Comparison of ENCODE assay signal across 9 cellular contexts in genomic region chr6:28589952-28590340, GRCh38.
DNase-seq lines count a peak whose midpoint lies in the region; ATAC-seq, FAIRE-seq and TF ChIP-seq lines count a peak whose summit lies in the region.
"Had no signal": no experiment of that assay in that cellular context is flagged by ENCODE, and none has a peak within 500 bp of the region (broad histone marks: within the 10 kb centered on the region; RNA-seq: fewer than 3 reads in every experiment).

No MANE protein-coding gene starts in this region.

- H3K4me1 Mint-ChIP-seq in activated T-helper 17 cell treated with anti-CD3 and anti-CD28 coated beads, Interleukin-2, amount 50 U/mL, for 72 hours: peaks cover 14% of the 10 kb centered on the region

- peaks cover 74% of the 10 kb centered on the region for H3K27me3 Mint-ChIP-seq in activated T-helper 17 cell treated with anti-CD3 and anti-CD28 coated beads, Interleukin-2, amount 50 U/mL, for 72 hours

- no peak overlapping the region for H3K27ac Mint-ChIP-seq in activated T-helper 17 cell treated with anti-CD3 and anti-CD28 coated beads, Interleukin-2, amount 50 U/mL, for 72 hours

- H3K36me3 ChIP-seq in cardiac muscle cell: no peaks in the 10 kb centered on the region
- no peaks in the 10 kb centered on the region for H3K36me3 ChIP-seq in iPS DF 6.9 (ENCODE audit: control insufficient read depth, insufficient read depth, low read length)
- no peaks in the 10 kb centered on the region for H3K36me3 ChIP-seq in gastrocnemius medialis

- in situ Hi-C loops in gastrocnemius medialis (cut with MboI; ENCODE audit: low sequenced_read_pairs in 4 of 4): no loop called here

- no peaks in the 10 kb centered on the region for H3K9me3 ChIP-seq in cardiac muscle cell (ENCODE audit: low read depth)
- no peaks in the 10 kb centered on the region for H3K9me3 ChIP-seq in iPS DF 6.9 (ENCODE audit: control insufficient read depth, insufficient read depth, low read length)
- no peaks in the 10 kb centered on the region for H3K9me3 ChIP-seq in gastrocnemius medialis

- FAIRE-seq in urothelium cell line (lab: Jason Lieb, UNC): no peak

- H3K27me3 ChIP-seq in cardiac muscle cell (no peaks in the 10 kb centered on the region), iPS DF 6.9 (ENCODE audit: control insufficient read depth, insufficient read depth, low read length) (no peaks in the 10 kb centered on the region), gastrocnemius medialis (peaks cover 36 to 48% (median 46%) of the 10 kb centered on the region in 3 donors)

- intact Hi-C loops in Right ventricle myocardium inferior (cut with DNase I) (no loop called here), gastrocnemius medialis (cut with DNase I; ENCODE audit: low total_unique reads) (no loop called here)

- ATAC-seq in Right ventricle myocardium inferior: no peak
- no peak for ATAC-seq in activated T-helper 17 cell treated with anti-CD3 and anti-CD28 coated beads, Interleukin-2, amount 50 U/mL, for 72 hours (replicated peaks)
- ATAC-seq in gastrocnemius medialis: no peak
- no peak for ATAC-seq in HG03354 (IDR thresholded peaks at IDR 0.05; ENCODE audit: poor library complexity, severe bottlenecking, unreplicated experiment)

- H3K4me3 Mint-ChIP-seq in activated T-helper 17 cell treated with anti-CD3 and anti-CD28 coated beads, Interleukin-2, amount 50 U/mL, for 72 hours: peak overlapping the region; percentile 36

- WGBS in iPS DF 6.9 (ENCODE audit: insufficient coverage, insufficient read length): no CpG with 5 or more reads among the region's 21 CpGs

- H3K27ac ChIP-seq in cardiac muscle cell (no peak overlapping the region), iPS DF 6.9 (ENCODE audit: low read length) (no peak overlapping the region), gastrocnemius medialis (no peak overlapping the region)

- H3K4me1 ChIP-seq in cardiac muscle cell (ENCODE audit: low read depth): peaks cover 15% of the 10 kb centered on the region
- H3K4me1 ChIP-seq in iPS DF 6.9 (ENCODE audit: control insufficient read depth, insufficient read depth, low read length): no peaks in the 10 kb centered on the region; the same call in 1 of the 2 replicates
- no peaks in the 10 kb centered on the region for H3K4me1 ChIP-seq in gastrocnemius medialis

- H3K9me3 Mint-ChIP-seq in activated T-helper 17 cell treated with anti-CD3 and anti-CD28 coated beads, Interleukin-2, amount 50 U/mL, for 72 hours: peaks cover 11% of the 10 kb centered on the region

- H3K4me3 ChIP-seq in cardiac muscle cell: peak overlapping the region; percentile 28
- H3K4me3 ChIP-seq in iPS DF 6.9 (ENCODE audit: low read length): peak overlapping the region; percentile 42; the same call in 1 of the 2 replicates
- H3K4me3 ChIP-seq in gastrocnemius medialis: no peak overlapping the region

- TF ChIP-seq POLR2A in gastrocnemius medialis (IDR thresholded peaks at IDR 0.05): no peak

- no peak for TF ChIP-seq CTCF in cardiac muscle cell (IDR thresholded peaks at IDR 0.05; ENCODE audit: low read depth, low read length)
- TF ChIP-seq CTCF in gastrocnemius medialis (IDR thresholded peaks at IDR 0.05 in 4 of 5, conservative IDR thresholded peaks at IDR 0.05 in 1 of 5): no peak

- H3K36me3 Mint-ChIP-seq in activated T-helper 17 cell treated with anti-CD3 and anti-CD28 coated beads, Interleukin-2, amount 50 U/mL, for 72 hours (ENCODE audit: low read depth): peaks cover 23% of the 10 kb centered on the region

- DNase-seq in cardiac muscle cell (ENCODE audit: low read depth in 1 of 2, low spot score in 1 of 2) (no peak), Right ventricle myocardium inferior (ENCODE audit: missing footprints) (no peak), iPS DF 6.9 (ENCODE audit: low read depth, low spot score) (no peak), urothelium cell line (ENCODE audit: low spot score) (peak; percentile 4), gastrocnemius medialis (no peak), NCI-H2196 (lab: John Stamatoyannopoulos, UW; ENCODE audit: unreplicated experiment) (no peak)
- DNase-seq: activated gamma-delta T cell had no signal

Comparison
In these comparisons a context has a peak if more than half of its experiments do, and no peak if none do; other contexts are left out.
1. H3K4me3 ChIP-seq: peak in cardiac muscle cell (single experiment) and iPS DF 6.9 (single experiment); none in gastrocnemius medialis (0 of 4).